16 cellular contexts compared by ENCODE assay signal in genomic region chr14:64625363-64626232, GRCh38.
DNase-seq lines count a peak whose midpoint lies in the region; ATAC-seq and TF ChIP-seq lines count a peak whose summit lies in the region.
"Had no signal": no experiment of that assay in that cellular context is flagged by ENCODE, and none has a peak within 500 bp of the region (broad histone marks: within the 10 kb centered on the region; RNA-seq: fewer than 3 reads in every experiment).

No MANE protein-coding gene starts in this region.

- WGBS in right cardiac atrium: 64% methylated on average over 15 of the region's 15 CpGs

- H3K9me3 ChIP-seq in right cardiac atrium (ENCODE audit: control insufficient read depth, low read length): no peaks in the 10 kb centered on the region
- H3K9me3 ChIP-seq: thoracic aorta had no signal

- ATAC-seq in Right ventricle myocardium superior (ENCODE audit: poor library complexity) (peak; percentile 71), right cardiac atrium (peak; percentile 33 to 44), sciatic nerve (no peak), HG03354 (IDR thresholded peaks at IDR 0.05; ENCODE audit: poor library complexity, severe bottlenecking, unreplicated experiment) (no peak), GM19023 (IDR thresholded peaks at IDR 0.05; ENCODE audit: unreplicated experiment) (no peak)
- ATAC-seq: activated CD4-positive, CD25-positive, alpha-beta regulatory T cell treated with anti-CD3 and anti-CD28 coated beads, Interleukin-2, amount 50 U/mL, for 24 hours; activated CD8-positive, alpha-beta memory T cell treated with anti-CD3 and anti-CD28 coated beads, Interleukin-2, amount 10 ng/mL, durations not matched to agents 7 days and 5 days; naive thymus-derived CD8-positive, alpha-beta T cell had no signal

- no peak overlapping the region for H3K4me3 Mint-ChIP-seq in neural crest cell
- H3K4me3 Mint-ChIP-seq: activated CD8-positive, alpha-beta memory T cell treated with anti-CD3 and anti-CD28 coated beads, Interleukin-2, amount 10 ng/mL, durations not matched to agents 7 days and 5 days; dendritic cell treated with granulocyte-macrophage colony-stimulating factor and Interleukin-4, amounts not matched to agents 40 ng/mL and 50 ng/mL, for 4 days; naive thymus-derived CD8-positive, alpha-beta T cell had no signal

- no peak overlapping the region for H3K27ac ChIP-seq in right cardiac atrium (ENCODE audit: low read length)
- H3K27ac ChIP-seq: thoracic aorta had no signal

- H3K27ac Mint-ChIP-seq in neural crest cell (ENCODE audit: unreplicated experiment): peak overlapping the region; percentile 17
- H3K27ac Mint-ChIP-seq: activated CD8-positive, alpha-beta memory T cell treated with anti-CD3 and anti-CD28 coated beads, Interleukin-2, amount 10 ng/mL, durations not matched to agents 7 days and 5 days; dendritic cell treated with granulocyte-macrophage colony-stimulating factor and Interleukin-4, amounts not matched to agents 40 ng/mL and 50 ng/mL, for 4 days had no signal

- DNase-seq in Right ventricle myocardium superior: peak; percentile 52
- no peak for DNase-seq in cardiac septum (ENCODE audit: low spot score)
- DNase-seq in right cardiac atrium: no peak
- DNase-seq in neural crest cell (ENCODE audit: low read depth, low spot score): no peak
- DNase-seq in sciatic nerve (ENCODE audit: low spot score): no peak
- no peak for DNase-seq in stimulated activated CD4-positive, alpha-beta T cell treated with anti-CD3 and anti-CD28 coated beads, Interleukin-15, amount 100 ng/mL, for 24 hours
- DNase-seq: activated CD8-positive, alpha-beta memory T cell treated with anti-CD3 and anti-CD28 coated beads, Interleukin-2, amount 10 ng/mL, durations not matched to agents 7 days and 5 days; DMS79 treated with DMSO at 0.1 percent for 48 hours; KBM-7; naive thymus-derived CD8-positive, alpha-beta T cell; NCI-H1105 had no signal

- H3K27me3 ChIP-seq in right cardiac atrium (ENCODE audit: control insufficient read depth, insufficient read depth): no peaks in the 10 kb centered on the region

- no peak for TF ChIP-seq CTCF in neural crest cell (conservative IDR thresholded peaks at IDR 0.05)

- H3K4me3 ChIP-seq in right cardiac atrium (ENCODE audit: low read length): no peak overlapping the region
- H3K4me3 ChIP-seq: thoracic aorta had no signal

- intact Hi-C loops in Right ventricle myocardium superior (cut with DNase I): no loop called here
- intact Hi-C loops in cardiac septum (cut with DNase I): no loop called here
- intact Hi-C loops in right cardiac atrium (cut with DNase I): no loop called here
- intact Hi-C loops in sciatic nerve (cut with DNase I): no loop called here

- H3K36me3 Mint-ChIP-seq in neural crest cell (ENCODE audit: low read depth): no peaks in the 10 kb centered on the region
- H3K36me3 Mint-ChIP-seq: activated CD8-positive, alpha-beta memory T cell treated with anti-CD3 and anti-CD28 coated beads, Interleukin-2, amount 10 ng/mL, durations not matched to agents 7 days and 5 days; naive thymus-derived CD8-positive, alpha-beta T cell had no signal

- H3K4me1 ChIP-seq in right cardiac atrium (ENCODE audit: control insufficient read depth, insufficient read depth, low read length): no peaks in the 10 kb centered on the region

- H3K27me3 Mint-ChIP-seq in neural crest cell (ENCODE audit: low read depth): no peaks in the 10 kb centered on the region

- H3K9me3 Mint-ChIP-seq in neural crest cell: peaks cover 2% of the 10 kb centered on the region
- H3K9me3 Mint-ChIP-seq: dendritic cell treated with granulocyte-macrophage colony-stimulating factor and Interleukin-4, amounts not matched to agents 40 ng/mL and 50 ng/mL, for 4 days; naive thymus-derived CD8-positive, alpha-beta T cell had no signal

- peaks cover 13% of the 10 kb centered on the region for H3K4me1 Mint-ChIP-seq in neural crest cell

Comparison
In these comparisons a context has a peak if more than half of its experiments do, and no peak if none do; other contexts are left out.
1. ATAC-seq: peak in Right ventricle myocardium superior (single experiment) and right cardiac atrium (2 of 2); none in sciatic nerve (single experiment), HG03354 (single experiment) and GM19023 (single experiment).